Comparison of ENCODE assay signal across 3 cellular contexts in genomic region chr10:121300723-121301122, GRCh38.
A peak's percentile ranks its signal among the peaks of the same experiment; 100 is the strongest.
TF ChIP-seq lines count a peak whose summit lies in the region.

No MANE protein-coding gene starts in this region.

TF ChIP-seq in liver, 16 proteins besides CTCF, POLR2A, EP300 and RAD21:
- TF ChIP-seq ZBTB33 (IDR thresholded peaks at IDR 0.05), result no peak
- TF ChIP-seq RXRA (IDR thresholded peaks at IDR 0.05), result peak; percentile 58 to 76
- TF ChIP-seq JUND (IDR thresholded peaks at IDR 0.05), result no peak
- no peak for TF ChIP-seq YY1 (IDR thresholded peaks at IDR 0.05)
- TF ChIP-seq ATF3 (IDR thresholded peaks at IDR 0.05), result no peak
- no peak for TF ChIP-seq SP1 (IDR thresholded peaks at IDR 0.05)
- no peak for TF ChIP-seq HNF4A (conservative IDR thresholded peaks at IDR 0.05)
- TF ChIP-seq TAF1 (conservative IDR thresholded peaks at IDR 0.05), result no peak
- TF ChIP-seq NR2F2 (IDR thresholded peaks at IDR 0.05), result peak; percentile 64
- TF ChIP-seq EGR1 (IDR thresholded peaks at IDR 0.05; ENCODE audit: low read depth in 2 of 2), result no peak
- no peak for TF ChIP-seq MAX (IDR thresholded peaks at IDR 0.05)
- no peak for TF ChIP-seq FOXA1 (IDR thresholded peaks at IDR 0.05)
- no peak for TF ChIP-seq GABPA (IDR thresholded peaks at IDR 0.05 in 1 of 2, conservative IDR thresholded peaks at IDR 0.05 in 1 of 2)
- no peak for TF ChIP-seq FOXA2 (IDR thresholded peaks at IDR 0.05)
- no peak for TF ChIP-seq HNF4G (IDR thresholded peaks at IDR 0.05)
- TF ChIP-seq REST (IDR thresholded peaks at IDR 0.05), result no peak

TF ChIP-seq in HepG2, 621 proteins besides CTCF, POLR2A, EP300 and RAD21:
- TF ChIP-seq FOSL1 (CRISPR knock-in tag; IDR thresholded peaks at IDR 0.05; ENCODE audit: borderline replicate concordance) (no peak), ZKSCAN8 (CRISPR knock-in tag; IDR thresholded peaks at IDR 0.05; ENCODE audit: borderline replicate concordance) (no peak), SMAD3 (CRISPR knock-in tag; IDR thresholded peaks at IDR 0.05) (no peak), AGO2 (optimal IDR thresholded peaks at IDR 0.05; ENCODE audit: low read depth, low read length) (no peak), ZNF143 (CRISPR knock-in tag; IDR thresholded peaks at IDR 0.05) (no peak), ZNF549 (CRISPR knock-in tag; IDR thresholded peaks at IDR 0.05) (no peak), ZNF232 (CRISPR knock-in tag; IDR thresholded peaks at IDR 0.05; ENCODE audit: borderline replicate concordance) (no peak), TOPORS (CRISPR knock-in tag; IDR thresholded peaks at IDR 0.05) (no peak), THAP7 (CRISPR knock-in tag; IDR thresholded peaks at IDR 0.05) (no peak)
- TF ChIP-seq, protein P1, sequence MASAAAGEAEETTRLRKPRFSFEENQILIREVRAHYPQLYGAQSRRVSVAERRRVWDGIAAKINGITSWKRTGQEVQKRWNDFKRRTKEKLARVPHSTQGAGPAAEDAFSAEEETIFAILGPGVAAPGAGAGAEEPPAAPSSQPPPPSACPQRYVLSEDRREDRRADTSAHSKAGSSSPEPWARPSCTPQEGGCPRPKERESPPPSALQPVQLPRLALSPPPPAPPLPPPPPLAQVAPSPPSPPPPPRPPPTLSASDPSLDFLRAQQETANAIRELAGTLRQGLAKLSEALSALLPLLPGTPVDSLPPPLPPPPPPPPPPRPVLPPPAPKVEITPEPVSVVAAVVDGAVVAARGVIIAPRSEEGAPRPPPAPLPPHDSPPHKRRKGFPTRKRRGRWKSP (CRISPR knock-in tag; IDR thresholded peaks at IDR 0.05), result no peak
- TF ChIP-seq, protein P2, sequence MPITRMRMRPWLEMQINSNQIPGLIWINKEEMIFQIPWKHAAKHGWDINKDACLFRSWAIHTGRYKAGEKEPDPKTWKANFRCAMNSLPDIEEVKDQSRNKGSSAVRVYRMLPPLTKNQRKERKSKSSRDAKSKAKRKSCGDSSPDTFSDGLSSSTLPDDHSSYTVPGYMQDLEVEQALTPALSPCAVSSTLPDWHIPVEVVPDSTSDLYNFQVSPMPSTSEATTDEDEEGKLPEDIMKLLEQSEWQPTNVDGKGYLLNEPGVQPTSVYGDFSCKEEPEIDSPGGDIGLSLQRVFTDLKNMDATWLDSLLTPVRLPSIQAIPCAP (CRISPR knock-in tag; IDR thresholded peaks at IDR 0.05; ENCODE audit: low read depth), result no peak

TF ChIP-seq in H1, 55 proteins besides CTCF, POLR2A, EP300 and RAD21 (continued from another document):
- TF ChIP-seq EGR1 (IDR thresholded peaks at IDR 0.05; ENCODE audit: borderline replicate concordance, low read depth, low read length) (no peak), EZH2 (IDR thresholded peaks at IDR 0.05; ENCODE audit: low read depth, low read length, severe bottlenecking) (no peak), CBX8 (IDR thresholded peaks at IDR 0.05; ENCODE audit: borderline replicate concordance, low read depth, low read length) (no peak), JUND (IDR thresholded peaks at IDR 0.05; ENCODE audit: low read length) (no peak), RNF2 (IDR thresholded peaks at IDR 0.05; ENCODE audit: borderline replicate concordance, low read depth, low read length, missing control alignments, poor library complexity, severe bottlenecking) (no peak), YY1 (IDR thresholded peaks at IDR 0.05; ENCODE audit: low read depth, low read length) (no peak), RXRA (IDR thresholded peaks at IDR 0.05; ENCODE audit: insufficient read depth, low read depth, low read length) (no peak), TCF12 (IDR thresholded peaks at IDR 0.05; ENCODE audit: low read depth, low read length) (no peak), E2F6 (IDR thresholded peaks at IDR 0.05) (no peak), SRF (IDR thresholded peaks at IDR 0.05; ENCODE audit: low read depth, low read length) (no peak), CTBP2 (IDR thresholded peaks at IDR 0.05; ENCODE audit: borderline replicate concordance, insufficient read depth, insufficient read length, low read length) (no peak), KDM5A (IDR thresholded peaks at IDR 0.05; ENCODE audit: low read length) (no peak), BCL11A (IDR thresholded peaks at IDR 0.05; ENCODE audit: low read depth in 2 of 2, low read length in 2 of 2) (no peak), SP1 (IDR thresholded peaks at IDR 0.05; ENCODE audit: low read depth, low read length) (no peak)
- TF ChIP-seq, protein P3, sequence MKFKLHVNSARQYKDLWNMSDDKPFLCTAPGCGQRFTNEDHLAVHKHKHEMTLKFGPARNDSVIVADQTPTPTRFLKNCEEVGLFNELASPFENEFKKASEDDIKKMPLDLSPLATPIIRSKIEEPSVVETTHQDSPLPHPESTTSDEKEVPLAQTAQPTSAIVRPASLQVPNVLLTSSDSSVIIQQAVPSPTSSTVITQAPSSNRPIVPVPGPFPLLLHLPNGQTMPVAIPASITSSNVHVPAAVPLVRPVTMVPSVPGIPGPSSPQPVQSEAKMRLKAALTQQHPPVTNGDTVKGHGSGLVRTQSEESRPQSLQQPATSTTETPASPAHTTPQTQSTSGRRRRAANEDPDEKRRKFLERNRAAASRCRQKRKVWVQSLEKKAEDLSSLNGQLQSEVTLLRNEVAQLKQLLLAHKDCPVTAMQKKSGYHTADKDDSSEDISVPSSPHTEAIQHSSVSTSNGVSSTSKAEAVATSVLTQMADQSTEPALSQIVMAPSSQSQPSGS (IDR thresholded peaks at IDR 0.05; ENCODE audit: low read length), result no peak
